1 cellular context compared by ENCODE assay signal in genomic region chr14:78156196-78156595, GRCh38.
TF ChIP-seq lines count a peak whose summit lies in the region.

No MANE protein-coding gene starts in this region.

TF ChIP-seq in H1, 55 proteins besides CTCF, POLR2A, EP300 and RAD21 (continued from another document):
- no peak for TF ChIP-seq SUZ12 (IDR thresholded peaks at IDR 0.05; ENCODE audit: low read length)
- no peak for TF ChIP-seq ZNF274 (IDR thresholded peaks at IDR 0.05; ENCODE audit: borderline replicate concordance, extremely low read depth, low read length)
